Comparison of ENCODE assay signal across 3 cellular contexts in the genomic region with DNA sequence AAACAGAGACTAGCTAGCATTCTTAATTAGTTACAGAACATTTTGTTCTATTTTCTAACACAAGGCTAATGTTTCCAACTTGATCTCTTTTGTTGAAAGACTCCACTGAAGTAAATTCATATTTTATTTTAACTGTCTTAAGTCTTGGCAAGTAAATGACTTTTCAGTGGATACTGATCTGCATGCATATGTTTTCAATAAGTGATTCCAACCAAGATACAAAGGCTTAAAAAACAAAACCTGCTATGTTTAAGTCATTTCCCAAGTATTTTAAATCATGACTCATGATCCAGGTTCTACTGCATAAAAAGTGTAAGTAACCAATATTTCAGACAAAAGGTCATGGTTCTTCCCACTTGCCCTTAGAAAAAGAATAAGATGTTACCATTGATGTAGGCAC.
TF ChIP-seq lines count a peak whose summit lies in the region.

No MANE protein-coding gene starts in this region.

TF ChIP-seq in SK-N-SH, 30 proteins besides CTCF, POLR2A, EP300 and RAD21 (continues in another document):
- TF ChIP-seq SMC3 (IDR thresholded peaks at IDR 0.05; ENCODE audit: low read depth, low read length) (no peak), RXRA (IDR thresholded peaks at IDR 0.05; ENCODE audit: borderline replicate concordance, low read depth) (peak; percentile 74; the same call in 1 of the 2 replicates), TAF1 (IDR thresholded peaks at IDR 0.05; ENCODE audit: borderline replicate concordance, low read depth, low read length) (no peak), EZH2phosphoT487 (IDR thresholded peaks at IDR 0.05; ENCODE audit: borderline replicate concordance, low read depth) (no peak), TCF12 (IDR thresholded peaks at IDR 0.05) (peak; percentile 99), NFIC (IDR thresholded peaks at IDR 0.05; ENCODE audit: borderline replicate concordance) (peak; percentile 83), MXI1 (IDR thresholded peaks at IDR 0.05; ENCODE audit: low read depth, low read length) (no peak), CHD2 (IDR thresholded peaks at IDR 0.05; ENCODE audit: low read length, partially characterized antibody) (no peak), GATA2 (CRISPR knock-in tag; IDR thresholded peaks at IDR 0.05) (no peak), JUND (IDR thresholded peaks at IDR 0.05) (peak; percentile 88), TEAD4 (IDR thresholded peaks at IDR 0.05; ENCODE audit: borderline replicate concordance, insufficient read depth) (peak; percentile 86), RCOR1 (IDR thresholded peaks at IDR 0.05; ENCODE audit: low read length) (no peak), ELF1 (IDR thresholded peaks at IDR 0.05) (no peak), FOSL2 (IDR thresholded peaks at IDR 0.05; ENCODE audit: borderline replicate concordance, low read depth) (peak; percentile 88), FOXM1 (IDR thresholded peaks at IDR 0.05; ENCODE audit: low read depth) (no peak), MEF2A (IDR thresholded peaks at IDR 0.05; ENCODE audit: borderline replicate concordance, low read depth) (peak; percentile 43)
- TF ChIP-seq, protein P1, sequence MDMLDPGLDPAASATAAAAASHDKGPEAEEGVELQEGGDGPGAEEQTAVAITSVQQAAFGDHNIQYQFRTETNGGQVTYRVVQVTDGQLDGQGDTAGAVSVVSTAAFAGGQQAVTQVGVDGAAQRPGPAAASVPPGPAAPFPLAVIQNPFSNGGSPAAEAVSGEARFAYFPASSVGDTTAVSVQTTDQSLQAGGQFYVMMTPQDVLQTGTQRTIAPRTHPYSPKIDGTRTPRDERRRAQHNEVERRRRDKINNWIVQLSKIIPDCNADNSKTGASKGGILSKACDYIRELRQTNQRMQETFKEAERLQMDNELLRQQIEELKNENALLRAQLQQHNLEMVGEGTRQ (IDR thresholded peaks at IDR 0.05; ENCODE audit: borderline replicate concordance, low read depth, low read length), result no peak
- TF ChIP-seq, protein P2, sequence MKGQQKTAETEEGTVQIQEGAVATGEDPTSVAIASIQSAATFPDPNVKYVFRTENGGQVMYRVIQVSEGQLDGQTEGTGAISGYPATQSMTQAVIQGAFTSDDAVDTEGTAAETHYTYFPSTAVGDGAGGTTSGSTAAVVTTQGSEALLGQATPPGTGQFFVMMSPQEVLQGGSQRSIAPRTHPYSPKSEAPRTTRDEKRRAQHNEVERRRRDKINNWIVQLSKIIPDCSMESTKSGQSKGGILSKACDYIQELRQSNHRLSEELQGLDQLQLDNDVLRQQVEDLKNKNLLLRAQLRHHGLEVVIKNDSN (IDR thresholded peaks at IDR 0.05; ENCODE audit: borderline replicate concordance, low read depth), result 0 out of 2 replicates have a peak, but pooled peaks have one; percentile 8
- TF ChIP-seq, protein P3, sequence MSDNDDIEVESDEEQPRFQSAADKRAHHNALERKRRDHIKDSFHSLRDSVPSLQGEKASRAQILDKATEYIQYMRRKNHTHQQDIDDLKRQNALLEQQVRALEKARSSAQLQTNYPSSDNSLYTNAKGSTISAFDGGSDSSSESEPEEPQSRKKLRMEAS (IDR thresholded peaks at IDR 0.05; ENCODE audit: low read depth), result no peak
- TF ChIP-seq, protein P4, sequence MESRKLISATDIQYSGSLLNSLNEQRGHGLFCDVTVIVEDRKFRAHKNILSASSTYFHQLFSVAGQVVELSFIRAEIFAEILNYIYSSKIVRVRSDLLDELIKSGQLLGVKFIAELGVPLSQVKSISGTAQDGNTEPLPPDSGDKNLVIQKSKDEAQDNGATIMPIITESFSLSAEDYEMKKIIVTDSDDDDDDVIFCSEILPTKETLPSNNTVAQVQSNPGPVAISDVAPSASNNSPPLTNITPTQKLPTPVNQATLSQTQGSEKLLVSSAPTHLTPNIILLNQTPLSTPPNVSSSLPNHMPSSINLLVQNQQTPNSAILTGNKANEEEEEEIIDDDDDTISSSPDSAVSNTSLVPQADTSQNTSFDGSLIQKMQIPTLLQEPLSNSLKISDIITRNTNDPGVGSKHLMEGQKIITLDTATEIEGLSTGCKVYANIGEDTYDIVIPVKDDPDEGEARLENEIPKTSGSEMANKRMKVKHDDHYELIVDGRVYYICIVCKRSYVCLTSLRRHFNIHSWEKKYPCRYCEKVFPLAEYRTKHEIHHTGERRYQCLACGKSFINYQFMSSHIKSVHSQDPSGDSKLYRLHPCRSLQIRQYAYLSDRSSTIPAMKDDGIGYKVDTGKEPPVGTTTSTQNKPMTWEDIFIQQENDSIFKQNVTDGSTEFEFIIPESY (IDR thresholded peaks at IDR 0.05; ENCODE audit: borderline replicate concordance, low read depth), result 0 out of 2 replicates have a peak, but pooled peaks have one; percentile 58

TF ChIP-seq in endothelial cell of umbilical vein, 7 proteins besides CTCF, POLR2A, EP300 and RAD21:
- peak; percentile 58 for TF ChIP-seq FOS (IDR thresholded peaks at IDR 0.05; ENCODE audit: borderline replicate concordance, insufficient read depth, low read length)
- no peak for TF ChIP-seq MYC (IDR thresholded peaks at IDR 0.05; ENCODE audit: low read depth, low read length)
- peak; percentile 23 for TF ChIP-seq JUN (IDR thresholded peaks at IDR 0.05; ENCODE audit: borderline replicate concordance, insufficient read depth, insufficient read length, low read depth)
- TF ChIP-seq GATA2 (IDR thresholded peaks at IDR 0.05; ENCODE audit: insufficient read depth, insufficient read length, low read depth, low read length), result peak; percentile 35

TF ChIP-seq in neural cell, 6 proteins besides CTCF, POLR2A, EP300 and RAD21:
- TF ChIP-seq MXI1 (conservative IDR thresholded peaks at IDR 0.05; ENCODE audit: poor library complexity, severe bottlenecking), result no peak
- no peak for TF ChIP-seq POLR2AphosphoS5 (IDR thresholded peaks at IDR 0.05)
- TF ChIP-seq SMC3 (conservative IDR thresholded peaks at IDR 0.05; ENCODE audit: poor library complexity), result no peak
- TF ChIP-seq, protein P5, sequence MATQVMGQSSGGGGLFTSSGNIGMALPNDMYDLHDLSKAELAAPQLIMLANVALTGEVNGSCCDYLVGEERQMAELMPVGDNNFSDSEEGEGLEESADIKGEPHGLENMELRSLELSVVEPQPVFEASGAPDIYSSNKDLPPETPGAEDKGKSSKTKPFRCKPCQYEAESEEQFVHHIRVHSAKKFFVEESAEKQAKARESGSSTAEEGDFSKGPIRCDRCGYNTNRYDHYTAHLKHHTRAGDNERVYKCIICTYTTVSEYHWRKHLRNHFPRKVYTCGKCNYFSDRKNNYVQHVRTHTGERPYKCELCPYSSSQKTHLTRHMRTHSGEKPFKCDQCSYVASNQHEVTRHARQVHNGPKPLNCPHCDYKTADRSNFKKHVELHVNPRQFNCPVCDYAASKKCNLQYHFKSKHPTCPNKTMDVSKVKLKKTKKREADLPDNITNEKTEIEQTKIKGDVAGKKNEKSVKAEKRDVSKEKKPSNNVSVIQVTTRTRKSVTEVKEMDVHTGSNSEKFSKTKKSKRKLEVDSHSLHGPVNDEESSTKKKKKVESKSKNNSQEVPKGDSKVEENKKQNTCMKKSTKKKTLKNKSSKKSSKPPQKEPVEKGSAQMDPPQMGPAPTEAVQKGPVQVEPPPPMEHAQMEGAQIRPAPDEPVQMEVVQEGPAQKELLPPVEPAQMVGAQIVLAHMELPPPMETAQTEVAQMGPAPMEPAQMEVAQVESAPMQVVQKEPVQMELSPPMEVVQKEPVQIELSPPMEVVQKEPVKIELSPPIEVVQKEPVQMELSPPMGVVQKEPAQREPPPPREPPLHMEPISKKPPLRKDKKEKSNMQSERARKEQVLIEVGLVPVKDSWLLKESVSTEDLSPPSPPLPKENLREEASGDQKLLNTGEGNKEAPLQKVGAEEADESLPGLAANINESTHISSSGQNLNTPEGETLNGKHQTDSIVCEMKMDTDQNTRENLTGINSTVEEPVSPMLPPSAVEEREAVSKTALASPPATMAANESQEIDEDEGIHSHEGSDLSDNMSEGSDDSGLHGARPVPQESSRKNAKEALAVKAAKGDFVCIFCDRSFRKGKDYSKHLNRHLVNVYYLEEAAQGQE (IDR thresholded peaks at IDR 0.05; ENCODE audit: borderline replicate concordance), result no peak
- no peak for TF ChIP-seq TAF1 (IDR thresholded peaks at IDR 0.05; ENCODE audit: low read depth)
- no peak for TF ChIP-seq EZH2 (IDR thresholded peaks at IDR 0.05; ENCODE audit: borderline replicate concordance, insufficient read depth, low read length, poor library complexity, severe bottlenecking)
